In genomic region chr11:17257200-17257599, GRCh38 we compare ENCODE assay signal across 10 cellular contexts. TPM values are rescaled to one million over a fixed set of nuclear protein-coding genes. Genes with fewer than 3 reads are reported as not detected.
A peak's percentile ranks its signal among the peaks of the same experiment; 100 is the strongest.
DNase-seq lines count a peak whose midpoint lies in the region; FAIRE-seq and TF ChIP-seq lines count a peak whose summit lies in the region.
"Had no signal": no experiment of that assay in that cellular context is flagged by ENCODE, and none has a peak within 500 bp of the region (broad histone marks: within the 10 kb centered on the region; RNA-seq: fewer than 3 reads in every experiment).

No MANE protein-coding gene starts in this region.

- H3K27me3 ChIP-seq in bronchial epithelial cell (ENCODE audit: control insufficient read depth, insufficient read depth, low read length) (no peaks in the 10 kb centered on the region), mesenchymal stem cell (ENCODE audit: control insufficient read depth in 1 of 2, insufficient read depth in 1 of 2, low read length in 2 of 2) (no peaks in the 10 kb centered on the region), uterus (no peaks in the 10 kb centered on the region)
- H3K27me3 ChIP-seq: sigmoid colon had no signal

- no peak for TF ChIP-seq POLR2A in uterus (IDR thresholded peaks at IDR 0.05)

- H2BK12ac ChIP-seq in mesenchymal stem cell (ENCODE audit: low read length in 2 of 2) = no peak overlapping the region

- H2AFZ ChIP-seq in mesenchymal stem cell (ENCODE audit: low read depth, low read length) = no peak overlapping the region

- H3K4me3 ChIP-seq in bronchial epithelial cell (ENCODE audit: low read depth, low read length) (no peak overlapping the region), mesenchymal stem cell (ENCODE audit: insufficient read depth in 1 of 2, low read depth in 1 of 2, low read length in 2 of 2) (no peak overlapping the region), uterus (no peak overlapping the region)
- H3K4me3 ChIP-seq: sigmoid colon had no signal

- no peaks in the 10 kb centered on the region for H3K79me1 ChIP-seq in mesenchymal stem cell (replicated peaks; ENCODE audit: low read length, poor library complexity, severe bottlenecking)

- no peak overlapping the region for H4K91ac ChIP-seq in mesenchymal stem cell (ENCODE audit: low read length)

- H2AK5ac ChIP-seq in mesenchymal stem cell (ENCODE audit: low read length, severe bottlenecking) = no peak overlapping the region

- H3K27ac ChIP-seq in mesenchymal stem cell (ENCODE audit: low read length, poor library complexity, severe bottlenecking) (no peak overlapping the region), uterus (no peak overlapping the region)
- H3K27ac ChIP-seq: sigmoid colon had no signal

- FAIRE-seq in bronchial epithelial cell (lab: Jason Lieb, UNC) = no peak

- H2BK5ac ChIP-seq in mesenchymal stem cell (ENCODE audit: low read depth, low read length, poor library complexity, severe bottlenecking) = no peak overlapping the region

- H3K18ac ChIP-seq in mesenchymal stem cell (ENCODE audit: low read depth in 1 of 2, low read length in 2 of 2) = peak overlapping the region in 1 of 2 experiments; percentile 4

- no peak overlapping the region for H2BK15ac ChIP-seq in mesenchymal stem cell (ENCODE audit: low read depth, poor library complexity, severe bottlenecking)

- TF ChIP-seq CTCF in bronchial epithelial cell (IDR thresholded peaks at IDR 0.05; ENCODE audit: insufficient read depth, low read length, severe bottlenecking) = no peak
- no peak for TF ChIP-seq CTCF in uterus (IDR thresholded peaks at IDR 0.05)

- no peak overlapping the region for H3K4me2 ChIP-seq in mesenchymal stem cell (ENCODE audit: low read length, poor library complexity, severe bottlenecking)

- WGBS in mesenchymal stem cell = no CpG with 5 or more reads among the region's 1 CpG

- H3K4me1 ChIP-seq in mesenchymal stem cell (ENCODE audit: control insufficient read depth, insufficient read depth, low read depth, low read length) = peaks cover 1% of the 10 kb centered on the region
- no peaks in the 10 kb centered on the region for H3K4me1 ChIP-seq in uterus
- H3K4me1 ChIP-seq: sigmoid colon had no signal

- no peaks in the 10 kb centered on the region for H3K9me3 ChIP-seq in mesenchymal stem cell (ENCODE audit: control insufficient read depth, low read length)
- H3K9me3 ChIP-seq in uterus = no peaks in the 10 kb centered on the region
- H3K9me3 ChIP-seq: sigmoid colon had no signal

- no peak overlapping the region for H2BK120ac ChIP-seq in mesenchymal stem cell (ENCODE audit: low read depth, low read length)

- H3K14ac ChIP-seq in mesenchymal stem cell (ENCODE audit: low read length in 2 of 2) = no peak overlapping the region

- no peak overlapping the region for H3K23ac ChIP-seq in mesenchymal stem cell (ENCODE audit: low read length in 2 of 2)

- DNase-seq in EH (ENCODE audit: low read depth) (peak; percentile 69), M059J (ENCODE audit: low read depth) (peak; percentile 38), bronchial epithelial cell (ENCODE audit: low read depth) (peak; percentile 70), mesenchymal stem cell (peak; percentile 17), HUDEP-2 (lab: John Stamatoyannopoulos, UW; ENCODE audit: unreplicated experiment in 76 of 76) (no peak), UCSD-AML1 (lab: John Stamatoyannopoulos, UW; ENCODE audit: unreplicated experiment) (no peak), uterus (no peak), OCI-M2 (lab: John Stamatoyannopoulos, UW; ENCODE audit: unreplicated experiment) (no peak)
- DNase-seq: activated naive CD8-positive, alpha-beta T cell treated with anti-CD3 and anti-CD28 coated beads, Interleukin-2, amount 10 ng/mL, durations not matched to agents 7 days and 5 days; sigmoid colon had no signal

- peak overlapping the region; percentile 49 for H4K8ac ChIP-seq in mesenchymal stem cell (ENCODE audit: low read length)

- no peak overlapping the region for H3K4ac ChIP-seq in mesenchymal stem cell (ENCODE audit: low read depth in 1 of 2, low read length in 2 of 2)

- peak overlapping the region; percentile 69 for H3K9ac ChIP-seq in mesenchymal stem cell (ENCODE audit: low read length)

- intact Hi-C loops in uterus (cut with DNase I; ENCODE audit: low total_unique reads) = no loop called here

- H3K36me3 ChIP-seq in bronchial epithelial cell (ENCODE audit: control insufficient read depth, insufficient read depth, low read length) = no peaks in the 10 kb centered on the region
- H3K36me3 ChIP-seq in mesenchymal stem cell (ENCODE audit: control insufficient read depth in 1 of 2, insufficient read depth in 2 of 2, low read depth in 1 of 2, low read length in 2 of 2) = no peaks in the 10 kb centered on the region
- no peaks in the 10 kb centered on the region for H3K36me3 ChIP-seq in uterus
- H3K36me3 ChIP-seq: sigmoid colon had no signal

RNA-seq across cellular contexts. Expression of gene NUCB2, which starts 19.3 kb away (rescaled TPM):
- total RNA-seq in M059J (2014; rRNA removed; shearing (Covaris generic)) = 126 and 173 TPM in 2 replicates
- total RNA-seq in bronchial epithelial cell = 47.7 and 84.2 TPM in 2 replicates
- polyA plus RNA-seq in mesenchymal stem cell (2013, experiment 1 of 2) = 188 TPM
- 188 TPM for polyA plus RNA-seq in mesenchymal stem cell (2013, experiment 2 of 2)
- total RNA-seq in uterus = 100 to 1,000 TPM in 1 of 4 donors, 10 to 100 TPM in 3; 22.0 to 132 (median 68.3) TPM

RNA-seq across cellular contexts. Expression of gene PIK3C2A, which starts 49.4 kb away (rescaled TPM):
- total RNA-seq in M059J (2014; rRNA removed; shearing (Covaris generic)) = 23.3 and 29.8 TPM in 2 replicates
- total RNA-seq in bronchial epithelial cell (35.0 and 40.3 TPM in 2 replicates), uterus (100 to 1,000 TPM in 1 of 4 donors, 10 to 100 TPM in 3; 63.5 to 147 (median 90.5) TPM)
- polyA plus RNA-seq in mesenchymal stem cell (2013, experiment 1 of 2) = 28.6 TPM
- 29.8 TPM for polyA plus RNA-seq in mesenchymal stem cell (2013, experiment 2 of 2)

Comparison
In these comparisons a context has a peak if more than half of its experiments do, and no peak if none do; other contexts are left out.
1. DNase-seq: peak in EH (single experiment), M059J (single experiment), bronchial epithelial cell (single experiment) and mesenchymal stem cell (single experiment); none in HUDEP-2 (0 of 76), UCSD-AML1 (single experiment), uterus (0 of 2) and OCI-M2 (single experiment).